Comparison of ENCODE assay signal across 1 cellular context in the genomic region with DNA sequence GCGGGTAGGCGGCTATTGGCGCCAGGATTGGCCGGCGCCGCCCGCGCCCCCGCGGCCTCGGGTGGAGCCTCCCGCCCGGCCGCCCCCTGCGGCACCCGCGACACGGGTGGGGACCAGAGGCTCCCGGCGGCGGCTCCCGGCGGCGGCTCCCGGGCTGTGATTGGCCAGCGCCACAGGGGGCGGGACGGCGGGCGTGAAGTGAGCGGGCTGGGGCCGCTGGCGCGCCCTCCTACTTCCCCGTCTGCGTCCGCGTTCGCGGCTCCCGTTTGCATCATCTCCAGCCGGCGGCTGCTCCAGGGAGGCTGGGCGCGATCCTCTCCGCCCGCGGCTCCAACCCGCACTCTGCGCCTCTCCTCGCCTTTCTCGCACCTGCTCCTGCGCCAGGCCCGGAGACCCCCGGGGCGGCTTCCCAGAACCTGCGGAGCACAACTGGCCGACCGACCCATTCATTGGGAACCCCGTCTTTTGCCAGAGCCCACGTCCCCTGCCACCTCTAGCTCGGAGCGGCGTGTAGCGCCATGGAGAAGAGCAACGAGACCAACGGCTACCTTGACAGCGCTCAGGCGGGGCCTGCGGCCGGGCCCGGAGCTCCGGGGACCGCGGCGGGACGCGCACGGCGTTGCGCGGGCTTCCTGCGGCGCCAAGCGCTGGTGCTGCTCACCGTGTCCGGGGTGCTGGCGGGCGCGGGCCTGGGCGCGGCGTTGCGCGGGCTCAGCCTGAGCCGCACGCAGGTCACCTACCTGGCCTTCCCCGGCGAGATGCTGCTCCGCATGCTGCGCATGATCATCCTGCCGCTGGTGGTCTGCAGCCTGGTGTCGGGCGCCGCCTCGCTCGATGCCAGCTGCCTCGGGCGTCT.
TF ChIP-seq lines count a peak whose summit lies in the region.

A gene (plus strand): TSS at position 274 of the 856 bp plus-strand sequence. CDS start 245 bp downstream, at position 519.

TF ChIP-seq in HepG2, 621 proteins besides CTCF, POLR2A, EP300 and RAD21 (continued from another document and continues in another):
- TF ChIP-seq, protein P1, sequence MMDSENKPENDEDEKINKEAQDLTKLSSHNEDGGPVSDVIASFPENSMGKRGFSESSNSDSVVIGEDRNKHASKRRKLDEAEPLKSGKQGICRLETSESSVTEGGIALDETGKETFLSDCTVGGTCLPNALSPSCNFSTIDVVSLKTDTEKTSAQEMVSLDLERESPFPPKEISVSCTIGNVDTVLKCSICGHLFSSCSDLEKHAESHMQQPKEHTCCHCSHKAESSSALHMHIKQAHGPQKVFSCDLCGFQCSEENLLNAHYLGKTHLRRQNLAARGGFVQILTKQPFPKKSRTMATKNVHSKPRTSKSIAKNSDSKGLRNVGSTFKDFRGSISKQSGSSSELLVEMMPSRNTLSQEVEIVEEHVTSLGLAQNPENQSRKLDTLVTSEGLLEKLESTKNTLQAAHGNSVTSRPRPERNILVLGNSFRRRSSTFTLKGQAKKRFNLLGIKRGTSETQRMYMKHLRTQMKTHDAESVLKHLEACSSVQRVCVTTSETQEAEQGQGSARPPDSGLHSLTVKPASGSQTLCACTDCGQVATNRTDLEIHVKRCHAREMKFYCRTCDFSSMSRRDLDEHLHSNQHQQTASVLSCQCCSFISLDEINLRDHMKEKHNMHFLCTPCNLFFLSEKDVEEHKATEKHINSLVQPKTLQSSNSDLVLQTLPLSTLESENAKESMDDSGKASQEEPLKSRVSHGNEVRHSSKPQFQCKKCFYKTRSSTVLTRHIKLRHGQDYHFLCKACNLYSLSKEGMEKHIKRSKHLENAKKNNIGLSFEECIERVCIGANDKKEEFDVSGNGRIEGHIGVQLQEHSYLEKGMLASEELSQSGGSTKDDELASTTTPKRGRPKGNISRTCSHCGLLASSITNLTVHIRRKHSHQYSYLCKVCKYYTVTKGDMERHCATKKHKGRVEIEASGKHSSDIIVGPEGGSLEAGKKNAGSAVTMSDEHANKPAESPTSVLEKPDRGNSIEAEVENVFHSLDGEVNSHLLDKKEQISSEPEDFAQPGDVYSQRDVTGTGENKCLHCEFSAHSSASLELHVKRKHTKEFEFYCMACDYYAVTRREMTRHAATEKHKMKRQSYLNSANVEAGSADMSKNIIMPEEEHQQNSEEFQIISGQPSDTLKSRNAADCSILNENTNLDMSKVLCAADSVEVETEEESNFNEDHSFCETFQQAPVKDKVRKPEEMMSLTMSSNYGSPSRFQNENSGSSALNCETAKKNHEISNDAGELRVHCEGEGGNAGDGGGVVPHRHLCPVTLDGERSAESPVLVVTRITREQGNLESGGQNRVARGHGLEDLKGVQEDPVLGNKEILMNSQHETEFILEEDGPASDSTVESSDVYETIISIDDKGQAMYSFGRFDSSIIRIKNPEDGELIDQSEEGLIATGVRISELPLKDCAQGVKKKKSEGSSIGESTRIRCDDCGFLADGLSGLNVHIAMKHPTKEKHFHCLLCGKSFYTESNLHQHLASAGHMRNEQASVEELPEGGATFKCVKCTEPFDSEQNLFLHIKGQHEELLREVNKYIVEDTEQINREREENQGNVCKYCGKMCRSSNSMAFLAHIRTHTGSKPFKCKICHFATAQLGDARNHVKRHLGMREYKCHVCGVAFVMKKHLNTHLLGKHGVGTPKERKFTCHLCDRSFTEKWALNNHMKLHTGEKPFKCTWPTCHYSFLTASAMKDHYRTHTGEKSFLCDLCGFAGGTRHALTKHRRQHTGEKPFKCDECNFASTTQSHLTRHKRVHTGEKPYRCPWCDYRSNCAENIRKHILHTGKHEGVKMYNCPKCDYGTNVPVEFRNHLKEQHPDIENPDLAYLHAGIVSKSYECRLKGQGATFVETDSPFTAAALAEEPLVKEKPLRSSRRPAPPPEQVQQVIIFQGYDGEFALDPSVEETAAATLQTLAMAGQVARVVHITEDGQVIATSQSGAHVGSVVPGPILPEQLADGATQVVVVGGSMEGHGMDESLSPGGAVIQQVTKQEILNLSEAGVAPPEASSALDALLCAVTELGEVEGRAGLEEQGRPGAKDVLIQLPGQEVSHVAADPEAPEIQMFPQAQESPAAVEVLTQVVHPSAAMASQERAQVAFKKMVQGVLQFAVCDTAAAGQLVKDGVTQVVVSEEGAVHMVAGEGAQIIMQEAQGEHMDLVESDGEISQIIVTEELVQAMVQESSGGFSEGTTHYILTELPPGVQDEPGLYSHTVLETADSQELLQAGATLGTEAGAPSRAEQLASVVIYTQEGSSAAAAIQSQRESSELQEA (CRISPR knock-in tag; IDR thresholded peaks at IDR 0.05; ENCODE audit: not compliant biosample characterization), result no peak
- no peak; the same call in none of the 2 replicates for TF ChIP-seq KMT2A (CRISPR knock-in tag; IDR thresholded peaks at IDR 0.05)
- no peak for TF ChIP-seq ZNF484 (CRISPR knock-in tag; IDR thresholded peaks at IDR 0.05; ENCODE audit: borderline replicate concordance, low read depth)
- TF ChIP-seq, protein P2, sequence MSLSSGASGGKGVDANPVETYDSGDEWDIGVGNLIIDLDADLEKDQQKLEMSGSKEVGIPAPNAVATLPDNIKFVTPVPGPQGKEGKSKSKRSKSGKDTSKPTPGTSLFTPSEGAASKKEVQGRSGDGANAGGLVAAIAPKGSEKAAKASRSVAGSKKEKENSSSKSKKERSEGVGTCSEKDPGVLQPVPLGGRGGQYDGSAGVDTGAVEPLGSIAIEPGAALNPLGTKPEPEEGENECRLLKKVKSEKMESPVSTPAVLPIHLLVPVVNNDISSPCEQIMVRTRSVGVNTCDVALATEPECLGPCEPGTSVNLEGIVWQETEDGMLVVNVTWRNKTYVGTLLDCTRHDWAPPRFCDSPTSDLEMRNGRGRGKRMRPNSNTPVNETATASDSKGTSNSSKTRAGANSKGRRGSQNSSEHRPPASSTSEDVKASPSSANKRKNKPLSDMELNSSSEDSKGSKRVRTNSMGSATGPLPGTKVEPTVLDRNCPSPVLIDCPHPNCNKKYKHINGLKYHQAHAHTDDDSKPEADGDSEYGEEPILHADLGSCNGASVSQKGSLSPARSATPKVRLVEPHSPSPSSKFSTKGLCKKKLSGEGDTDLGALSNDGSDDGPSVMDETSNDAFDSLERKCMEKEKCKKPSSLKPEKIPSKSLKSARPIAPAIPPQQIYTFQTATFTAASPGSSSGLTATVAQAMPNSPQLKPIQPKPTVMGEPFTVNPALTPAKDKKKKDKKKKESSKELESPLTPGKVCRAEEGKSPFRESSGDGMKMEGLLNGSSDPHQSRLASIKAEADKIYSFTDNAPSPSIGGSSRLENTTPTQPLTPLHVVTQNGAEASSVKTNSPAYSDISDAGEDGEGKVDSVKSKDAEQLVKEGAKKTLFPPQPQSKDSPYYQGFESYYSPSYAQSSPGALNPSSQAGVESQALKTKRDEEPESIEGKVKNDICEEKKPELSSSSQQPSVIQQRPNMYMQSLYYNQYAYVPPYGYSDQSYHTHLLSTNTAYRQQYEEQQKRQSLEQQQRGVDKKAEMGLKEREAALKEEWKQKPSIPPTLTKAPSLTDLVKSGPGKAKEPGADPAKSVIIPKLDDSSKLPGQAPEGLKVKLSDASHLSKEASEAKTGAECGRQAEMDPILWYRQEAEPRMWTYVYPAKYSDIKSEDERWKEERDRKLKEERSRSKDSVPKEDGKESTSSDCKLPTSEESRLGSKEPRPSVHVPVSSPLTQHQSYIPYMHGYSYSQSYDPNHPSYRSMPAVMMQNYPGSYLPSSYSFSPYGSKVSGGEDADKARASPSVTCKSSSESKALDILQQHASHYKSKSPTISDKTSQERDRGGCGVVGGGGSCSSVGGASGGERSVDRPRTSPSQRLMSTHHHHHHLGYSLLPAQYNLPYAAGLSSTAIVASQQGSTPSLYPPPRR (CRISPR knock-in tag; IDR thresholded peaks at IDR 0.05; ENCODE audit: borderline replicate concordance), result no peak
- TF ChIP-seq ZNF256 (CRISPR knock-in tag; conservative IDR thresholded peaks at IDR 0.05), result peak; percentile 79; the same call in 1 of the 2 replicates
- TF ChIP-seq BRD4 (CRISPR knock-in tag; IDR thresholded peaks at IDR 0.05), result no peak
- TF ChIP-seq NCOR1 (IDR thresholded peaks at IDR 0.05; ENCODE audit: borderline replicate concordance, low read length), result no peak; the same call in 1 of the 2 replicates
- TF ChIP-seq ZNF124 (CRISPR knock-in tag; IDR thresholded peaks at IDR 0.05), result no peak; the same call in 1 of the 2 replicates
- TF ChIP-seq AKAP8 (CRISPR knock-in tag; IDR thresholded peaks at IDR 0.05), result peak; percentile 81; the same call in 1 of the 2 replicates
- TF ChIP-seq, protein P3, sequence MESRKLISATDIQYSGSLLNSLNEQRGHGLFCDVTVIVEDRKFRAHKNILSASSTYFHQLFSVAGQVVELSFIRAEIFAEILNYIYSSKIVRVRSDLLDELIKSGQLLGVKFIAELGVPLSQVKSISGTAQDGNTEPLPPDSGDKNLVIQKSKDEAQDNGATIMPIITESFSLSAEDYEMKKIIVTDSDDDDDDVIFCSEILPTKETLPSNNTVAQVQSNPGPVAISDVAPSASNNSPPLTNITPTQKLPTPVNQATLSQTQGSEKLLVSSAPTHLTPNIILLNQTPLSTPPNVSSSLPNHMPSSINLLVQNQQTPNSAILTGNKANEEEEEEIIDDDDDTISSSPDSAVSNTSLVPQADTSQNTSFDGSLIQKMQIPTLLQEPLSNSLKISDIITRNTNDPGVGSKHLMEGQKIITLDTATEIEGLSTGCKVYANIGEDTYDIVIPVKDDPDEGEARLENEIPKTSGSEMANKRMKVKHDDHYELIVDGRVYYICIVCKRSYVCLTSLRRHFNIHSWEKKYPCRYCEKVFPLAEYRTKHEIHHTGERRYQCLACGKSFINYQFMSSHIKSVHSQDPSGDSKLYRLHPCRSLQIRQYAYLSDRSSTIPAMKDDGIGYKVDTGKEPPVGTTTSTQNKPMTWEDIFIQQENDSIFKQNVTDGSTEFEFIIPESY (CRISPR knock-in tag; IDR thresholded peaks at IDR 0.05), result no peak
- TF ChIP-seq HDAC6 (IDR thresholded peaks at IDR 0.05; ENCODE audit: low read depth, low read length), result 0 out of 2 replicates have a peak, but pooled peaks have one; percentile 66
- no peak for TF ChIP-seq U2AF1 (optimal IDR thresholded peaks at IDR 0.05; ENCODE audit: low read depth, low read length)
- TF ChIP-seq, protein P4, sequence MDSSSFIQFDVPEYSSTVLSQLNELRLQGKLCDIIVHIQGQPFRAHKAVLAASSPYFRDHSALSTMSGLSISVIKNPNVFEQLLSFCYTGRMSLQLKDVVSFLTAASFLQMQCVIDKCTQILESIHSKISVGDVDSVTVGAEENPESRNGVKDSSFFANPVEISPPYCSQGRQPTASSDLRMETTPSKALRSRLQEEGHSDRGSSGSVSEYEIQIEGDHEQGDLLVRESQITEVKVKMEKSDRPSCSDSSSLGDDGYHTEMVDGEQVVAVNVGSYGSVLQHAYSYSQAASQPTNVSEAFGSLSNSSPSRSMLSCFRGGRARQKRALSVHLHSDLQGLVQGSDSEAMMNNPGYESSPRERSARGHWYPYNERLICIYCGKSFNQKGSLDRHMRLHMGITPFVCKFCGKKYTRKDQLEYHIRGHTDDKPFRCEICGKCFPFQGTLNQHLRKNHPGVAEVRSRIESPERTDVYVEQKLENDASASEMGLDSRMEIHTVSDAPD (CRISPR knock-in tag; IDR thresholded peaks at IDR 0.05), result no peak
- peak; percentile 92 for TF ChIP-seq SKI (IDR thresholded peaks at IDR 0.05; ENCODE audit: partially characterized antibody)
- TF ChIP-seq CBX5 (CRISPR knock-in tag; IDR thresholded peaks at IDR 0.05; ENCODE audit: borderline replicate concordance), result 0 out of 2 replicates have a peak, but pooled peaks have one; percentile 10
- TF ChIP-seq FOXP1 (IDR thresholded peaks at IDR 0.05), result no peak
- TF ChIP-seq FOXP1 (CRISPR knock-in tag; IDR thresholded peaks at IDR 0.05), result 0 out of 2 replicates have a peak, but pooled peaks have one; percentile 22
- TF ChIP-seq, protein P5, sequence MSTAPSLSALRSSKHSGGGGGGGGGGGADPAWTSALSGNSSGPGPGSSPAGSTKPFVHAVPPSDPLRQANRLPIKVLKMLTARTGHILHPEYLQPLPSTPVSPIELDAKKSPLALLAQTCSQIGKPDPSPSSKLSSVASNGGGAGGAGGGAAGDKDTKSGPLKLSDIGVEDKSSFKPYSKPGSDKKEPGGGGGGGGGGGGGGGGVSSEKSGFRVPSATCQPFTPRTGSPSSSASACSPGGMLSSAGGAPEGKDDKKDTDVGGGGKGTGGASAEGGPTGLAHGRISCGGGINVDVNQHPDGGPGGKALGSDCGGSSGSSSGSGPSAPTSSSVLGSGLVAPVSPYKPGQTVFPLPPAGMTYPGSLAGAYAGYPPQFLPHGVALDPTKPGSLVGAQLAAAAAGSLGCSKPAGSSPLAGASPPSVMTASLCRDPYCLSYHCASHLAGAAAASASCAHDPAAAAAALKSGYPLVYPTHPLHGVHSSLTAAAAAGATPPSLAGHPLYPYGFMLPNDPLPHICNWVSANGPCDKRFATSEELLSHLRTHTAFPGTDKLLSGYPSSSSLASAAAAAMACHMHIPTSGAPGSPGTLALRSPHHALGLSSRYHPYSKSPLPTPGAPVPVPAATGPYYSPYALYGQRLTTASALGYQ (CRISPR knock-in tag; IDR thresholded peaks at IDR 0.05), result peak; percentile 73; the same call in 1 of the 2 replicates
- no peak for TF ChIP-seq ZNF674 (CRISPR knock-in tag; IDR thresholded peaks at IDR 0.05; ENCODE audit: low read depth)
- TF ChIP-seq ZNF547 (CRISPR knock-in tag; IDR thresholded peaks at IDR 0.05), result no peak; the same call in 1 of the 2 replicates
- TF ChIP-seq ZC3H13 (CRISPR knock-in tag; IDR thresholded peaks at IDR 0.05), result peak; percentile 64; the same call in 1 of the 2 replicates
